In the genomic region with DNA sequence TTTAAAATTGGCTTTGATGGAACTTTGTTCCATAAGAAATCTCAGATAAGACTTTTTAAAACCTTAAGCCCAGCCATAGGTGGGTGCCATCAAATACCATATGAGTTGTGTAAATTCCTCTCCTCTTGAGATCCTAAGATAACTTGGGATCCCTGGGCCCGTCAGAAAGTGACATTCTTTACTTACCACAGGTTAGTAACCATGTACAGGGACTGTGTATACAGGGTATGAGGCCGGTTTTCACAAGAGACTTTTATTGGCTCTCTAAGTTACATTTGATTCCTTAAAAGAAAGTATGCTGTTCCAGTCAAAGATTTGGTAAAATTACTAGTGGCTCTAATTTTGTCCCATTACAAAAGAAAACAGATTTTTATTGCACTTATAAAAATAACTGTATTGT, we compare ENCODE assay signal across 7 cellular contexts.
"Had no signal": no experiment of that assay in that cellular context is flagged by ENCODE, and none has a peak within 500 bp of the region (broad histone marks: within the 10 kb centered on the region; RNA-seq: fewer than 3 reads in every experiment).

No MANE protein-coding gene starts in this region.

- DNase-seq: GDM1, GF-D8 had no signal

- H3K4me3 ChIP-seq: GM12878 had no signal

- FAIRE-seq: G401.6, GM12878, GM12892, GM18507, GM19239 had no signal

- ATAC-seq: GM12878 had no signal
